1 cellular context compared by ENCODE assay signal in genomic region chr2:38775097-38775920, GRCh38.
TF ChIP-seq lines count a peak whose summit lies in the region.

No MANE protein-coding gene starts in this region.

TF ChIP-seq in HepG2, 621 proteins besides CTCF, POLR2A, EP300 and RAD21 (continued from another document and continues in another):
- TF ChIP-seq ZNF724P (CRISPR knock-in tag; IDR thresholded peaks at IDR 0.05; ENCODE audit: borderline replicate concordance) (no peak), CCAR2 (optimal IDR thresholded peaks at IDR 0.05; ENCODE audit: low read depth, low read length) (peak; percentile 53), CBX2 (IDR thresholded peaks at IDR 0.05; ENCODE audit: low read depth, low read length) (no peak), CBX2 (CRISPR knock-in tag; IDR thresholded peaks at IDR 0.05; ENCODE audit: low read depth) (no peak), GFI1 (CRISPR knock-in tag; IDR thresholded peaks at IDR 0.05; ENCODE audit: borderline replicate concordance) (no peak; the same call in 1 of the 2 replicates), SIN3A (IDR thresholded peaks at IDR 0.05; ENCODE audit: borderline replicate concordance, low read depth, low read length) (no peak), PRPF4 (IDR thresholded peaks at IDR 0.05; ENCODE audit: low read depth, low read length, poor library complexity, severe bottlenecking) (no peak), SUZ12 (IDR thresholded peaks at IDR 0.05; ENCODE audit: low read depth, low read length) (no peak), GATA4 (IDR thresholded peaks at IDR 0.05; ENCODE audit: borderline replicate concordance, low read depth) (no peak), MED1 (CRISPR knock-in tag; IDR thresholded peaks at IDR 0.05) (peak; percentile 21; the same call in 1 of the 2 replicates), MZF1 (CRISPR knock-in tag; IDR thresholded peaks at IDR 0.05; ENCODE audit: borderline replicate concordance) (no peak), SALL1 (CRISPR knock-in tag; IDR thresholded peaks at IDR 0.05) (peak; percentile 58), ZNF253 (CRISPR knock-in tag; IDR thresholded peaks at IDR 0.05; ENCODE audit: borderline replicate concordance) (no peak), ZSCAN31 (CRISPR knock-in tag; IDR thresholded peaks at IDR 0.05; ENCODE audit: low read depth) (no peak), HDAC6 (IDR thresholded peaks at IDR 0.05; ENCODE audit: low read depth, low read length) (no peak), ZNF317 (CRISPR knock-in tag; IDR thresholded peaks at IDR 0.05) (no peak), SAP130 (CRISPR knock-in tag; IDR thresholded peaks at IDR 0.05; ENCODE audit: low read depth) (0 out of 2 replicates have a peak, but pooled peaks have one; percentile 10), RCOR2 (CRISPR knock-in tag; IDR thresholded peaks at IDR 0.05) (peak; percentile 53; the same call in 1 of the 2 replicates), ZNF607 (CRISPR knock-in tag; IDR thresholded peaks at IDR 0.05; ENCODE audit: borderline replicate concordance) (no peak), NFRKB (IDR thresholded peaks at IDR 0.05) (no peak), ZSCAN21 (CRISPR knock-in tag; IDR thresholded peaks at IDR 0.05; ENCODE audit: borderline replicate concordance) (no peak), AHDC1 (CRISPR knock-in tag; IDR thresholded peaks at IDR 0.05; ENCODE audit: borderline replicate concordance) (0 out of 2 replicates have a peak, but pooled peaks have one; percentile 59), ZNF546 (CRISPR knock-in tag; conservative IDR thresholded peaks at IDR 0.05) (0 out of 2 replicates have a peak, but pooled peaks have one; percentile 43), NCOA1 (CRISPR knock-in tag; IDR thresholded peaks at IDR 0.05) (no peak), DR1 (CRISPR knock-in tag; IDR thresholded peaks at IDR 0.05) (no peak), HNF4G (IDR thresholded peaks at IDR 0.05; ENCODE audit: borderline replicate concordance, low read depth, low read length) (peak; percentile 31; the same call in 1 of the 2 replicates), HNF4G (CRISPR knock-in tag; IDR thresholded peaks at IDR 0.05; ENCODE audit: borderline replicate concordance, low read depth) (no peak), JARID2 (CRISPR knock-in tag; IDR thresholded peaks at IDR 0.05; ENCODE audit: insufficient replicate concordance) (no peak), ZMYM4 (CRISPR knock-in tag; IDR thresholded peaks at IDR 0.05) (peak; percentile 55; the same call in 1 of the 2 replicates), GATAD1 (CRISPR knock-in tag; IDR thresholded peaks at IDR 0.05) (no peak), TRIM24 (CRISPR knock-in tag; IDR thresholded peaks at IDR 0.05) (no peak), SP5 (CRISPR knock-in tag; IDR thresholded peaks at IDR 0.05; ENCODE audit: borderline replicate concordance, low read depth) (no peak), BRCA1 (CRISPR knock-in tag; IDR thresholded peaks at IDR 0.05) (no peak), SRSF1 (optimal IDR thresholded peaks at IDR 0.05; ENCODE audit: low read depth, low read length) (no peak), ZNF552 (CRISPR knock-in tag; IDR thresholded peaks at IDR 0.05; ENCODE audit: borderline replicate concordance) (no peak), ONECUT2 (CRISPR knock-in tag; IDR thresholded peaks at IDR 0.05) (no peak)
- TF ChIP-seq, protein P1, sequence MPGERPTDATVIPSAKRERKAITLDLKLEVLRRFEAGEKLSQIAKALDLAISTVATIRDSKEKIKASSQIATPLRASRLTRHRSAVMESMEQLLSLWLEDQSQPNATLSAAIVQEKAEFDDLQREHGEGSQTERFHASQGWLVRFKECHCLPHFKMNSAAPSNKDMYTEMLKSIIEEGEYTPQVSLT (CRISPR knock-in tag; IDR thresholded peaks at IDR 0.05; ENCODE audit: borderline replicate concordance, low read depth): no peak
- TF ChIP-seq, protein P2, sequence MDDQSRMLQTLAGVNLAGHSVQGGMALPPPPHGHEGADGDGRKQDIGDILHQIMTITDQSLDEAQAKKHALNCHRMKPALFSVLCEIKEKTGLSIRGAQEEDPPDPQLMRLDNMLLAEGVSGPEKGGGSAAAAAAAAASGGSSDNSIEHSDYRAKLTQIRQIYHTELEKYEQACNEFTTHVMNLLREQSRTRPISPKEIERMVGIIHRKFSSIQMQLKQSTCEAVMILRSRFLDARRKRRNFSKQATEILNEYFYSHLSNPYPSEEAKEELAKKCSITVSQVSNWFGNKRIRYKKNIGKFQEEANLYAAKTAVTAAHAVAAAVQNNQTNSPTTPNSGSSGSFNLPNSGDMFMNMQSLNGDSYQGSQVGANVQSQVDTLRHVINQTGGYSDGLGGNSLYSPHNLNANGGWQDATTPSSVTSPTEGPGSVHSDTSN (CRISPR knock-in tag; IDR thresholded peaks at IDR 0.05; ENCODE audit: borderline replicate concordance): no peak
- TF ChIP-seq, protein P3, sequence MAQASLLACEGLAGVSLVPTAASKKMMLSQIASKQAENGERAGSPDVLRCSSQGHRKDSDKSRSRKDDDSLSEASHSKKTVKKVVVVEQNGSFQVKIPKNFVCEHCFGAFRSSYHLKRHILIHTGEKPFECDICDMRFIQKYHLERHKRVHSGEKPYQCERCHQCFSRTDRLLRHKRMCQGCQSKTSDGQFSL (CRISPR knock-in tag; IDR thresholded peaks at IDR 0.05): no peak
- TF ChIP-seq, protein P4, sequence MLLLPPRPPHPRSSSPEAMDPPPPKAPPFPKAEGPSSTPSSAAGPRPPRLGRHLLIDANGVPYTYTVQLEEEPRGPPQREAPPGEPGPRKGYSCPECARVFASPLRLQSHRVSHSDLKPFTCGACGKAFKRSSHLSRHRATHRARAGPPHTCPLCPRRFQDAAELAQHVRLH (CRISPR knock-in tag; IDR thresholded peaks at IDR 0.05; ENCODE audit: borderline replicate concordance, low read depth): 0 out of 2 replicates have a peak, but pooled peaks have one; percentile 10
- TF ChIP-seq, protein P5, sequence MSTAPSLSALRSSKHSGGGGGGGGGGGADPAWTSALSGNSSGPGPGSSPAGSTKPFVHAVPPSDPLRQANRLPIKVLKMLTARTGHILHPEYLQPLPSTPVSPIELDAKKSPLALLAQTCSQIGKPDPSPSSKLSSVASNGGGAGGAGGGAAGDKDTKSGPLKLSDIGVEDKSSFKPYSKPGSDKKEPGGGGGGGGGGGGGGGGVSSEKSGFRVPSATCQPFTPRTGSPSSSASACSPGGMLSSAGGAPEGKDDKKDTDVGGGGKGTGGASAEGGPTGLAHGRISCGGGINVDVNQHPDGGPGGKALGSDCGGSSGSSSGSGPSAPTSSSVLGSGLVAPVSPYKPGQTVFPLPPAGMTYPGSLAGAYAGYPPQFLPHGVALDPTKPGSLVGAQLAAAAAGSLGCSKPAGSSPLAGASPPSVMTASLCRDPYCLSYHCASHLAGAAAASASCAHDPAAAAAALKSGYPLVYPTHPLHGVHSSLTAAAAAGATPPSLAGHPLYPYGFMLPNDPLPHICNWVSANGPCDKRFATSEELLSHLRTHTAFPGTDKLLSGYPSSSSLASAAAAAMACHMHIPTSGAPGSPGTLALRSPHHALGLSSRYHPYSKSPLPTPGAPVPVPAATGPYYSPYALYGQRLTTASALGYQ (CRISPR knock-in tag; IDR thresholded peaks at IDR 0.05): no peak
- TF ChIP-seq, protein P6, sequence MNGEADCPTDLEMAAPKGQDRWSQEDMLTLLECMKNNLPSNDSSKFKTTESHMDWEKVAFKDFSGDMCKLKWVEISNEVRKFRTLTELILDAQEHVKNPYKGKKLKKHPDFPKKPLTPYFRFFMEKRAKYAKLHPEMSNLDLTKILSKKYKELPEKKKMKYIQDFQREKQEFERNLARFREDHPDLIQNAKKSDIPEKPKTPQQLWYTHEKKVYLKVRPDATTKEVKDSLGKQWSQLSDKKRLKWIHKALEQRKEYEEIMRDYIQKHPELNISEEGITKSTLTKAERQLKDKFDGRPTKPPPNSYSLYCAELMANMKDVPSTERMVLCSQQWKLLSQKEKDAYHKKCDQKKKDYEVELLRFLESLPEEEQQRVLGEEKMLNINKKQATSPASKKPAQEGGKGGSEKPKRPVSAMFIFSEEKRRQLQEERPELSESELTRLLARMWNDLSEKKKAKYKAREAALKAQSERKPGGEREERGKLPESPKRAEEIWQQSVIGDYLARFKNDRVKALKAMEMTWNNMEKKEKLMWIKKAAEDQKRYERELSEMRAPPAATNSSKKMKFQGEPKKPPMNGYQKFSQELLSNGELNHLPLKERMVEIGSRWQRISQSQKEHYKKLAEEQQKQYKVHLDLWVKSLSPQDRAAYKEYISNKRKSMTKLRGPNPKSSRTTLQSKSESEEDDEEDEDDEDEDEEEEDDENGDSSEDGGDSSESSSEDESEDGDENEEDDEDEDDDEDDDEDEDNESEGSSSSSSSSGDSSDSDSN (CRISPR knock-in tag; IDR thresholded peaks at IDR 0.05): no peak
- TF ChIP-seq, protein P7, sequence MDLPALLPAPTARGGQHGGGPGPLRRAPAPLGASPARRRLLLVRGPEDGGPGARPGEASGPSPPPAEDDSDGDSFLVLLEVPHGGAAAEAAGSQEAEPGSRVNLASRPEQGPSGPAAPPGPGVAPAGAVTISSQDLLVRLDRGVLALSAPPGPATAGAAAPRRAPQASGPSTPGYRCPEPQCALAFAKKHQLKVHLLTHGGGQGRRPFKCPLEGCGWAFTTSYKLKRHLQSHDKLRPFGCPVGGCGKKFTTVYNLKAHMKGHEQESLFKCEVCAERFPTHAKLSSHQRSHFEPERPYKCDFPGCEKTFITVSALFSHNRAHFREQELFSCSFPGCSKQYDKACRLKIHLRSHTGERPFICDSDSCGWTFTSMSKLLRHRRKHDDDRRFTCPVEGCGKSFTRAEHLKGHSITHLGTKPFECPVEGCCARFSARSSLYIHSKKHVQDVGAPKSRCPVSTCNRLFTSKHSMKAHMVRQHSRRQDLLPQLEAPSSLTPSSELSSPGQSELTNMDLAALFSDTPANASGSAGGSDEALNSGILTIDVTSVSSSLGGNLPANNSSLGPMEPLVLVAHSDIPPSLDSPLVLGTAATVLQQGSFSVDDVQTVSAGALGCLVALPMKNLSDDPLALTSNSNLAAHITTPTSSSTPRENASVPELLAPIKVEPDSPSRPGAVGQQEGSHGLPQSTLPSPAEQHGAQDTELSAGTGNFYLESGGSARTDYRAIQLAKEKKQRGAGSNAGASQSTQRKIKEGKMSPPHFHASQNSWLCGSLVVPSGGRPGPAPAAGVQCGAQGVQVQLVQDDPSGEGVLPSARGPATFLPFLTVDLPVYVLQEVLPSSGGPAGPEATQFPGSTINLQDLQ (CRISPR knock-in tag; IDR thresholded peaks at IDR 0.05): no peak
- TF ChIP-seq, protein P8, sequence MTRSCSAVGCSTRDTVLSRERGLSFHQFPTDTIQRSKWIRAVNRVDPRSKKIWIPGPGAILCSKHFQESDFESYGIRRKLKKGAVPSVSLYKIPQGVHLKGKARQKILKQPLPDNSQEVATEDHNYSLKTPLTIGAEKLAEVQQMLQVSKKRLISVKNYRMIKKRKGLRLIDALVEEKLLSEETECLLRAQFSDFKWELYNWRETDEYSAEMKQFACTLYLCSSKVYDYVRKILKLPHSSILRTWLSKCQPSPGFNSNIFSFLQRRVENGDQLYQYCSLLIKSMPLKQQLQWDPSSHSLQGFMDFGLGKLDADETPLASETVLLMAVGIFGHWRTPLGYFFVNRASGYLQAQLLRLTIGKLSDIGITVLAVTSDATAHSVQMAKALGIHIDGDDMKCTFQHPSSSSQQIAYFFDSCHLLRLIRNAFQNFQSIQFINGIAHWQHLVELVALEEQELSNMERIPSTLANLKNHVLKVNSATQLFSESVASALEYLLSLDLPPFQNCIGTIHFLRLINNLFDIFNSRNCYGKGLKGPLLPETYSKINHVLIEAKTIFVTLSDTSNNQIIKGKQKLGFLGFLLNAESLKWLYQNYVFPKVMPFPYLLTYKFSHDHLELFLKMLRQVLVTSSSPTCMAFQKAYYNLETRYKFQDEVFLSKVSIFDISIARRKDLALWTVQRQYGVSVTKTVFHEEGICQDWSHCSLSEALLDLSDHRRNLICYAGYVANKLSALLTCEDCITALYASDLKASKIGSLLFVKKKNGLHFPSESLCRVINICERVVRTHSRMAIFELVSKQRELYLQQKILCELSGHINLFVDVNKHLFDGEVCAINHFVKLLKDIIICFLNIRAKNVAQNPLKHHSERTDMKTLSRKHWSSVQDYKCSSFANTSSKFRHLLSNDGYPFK (CRISPR knock-in tag; IDR thresholded peaks at IDR 0.05; ENCODE audit: borderline replicate concordance): peak; percentile 34; the same call in 1 of the 2 replicates
